Comparison of ENCODE assay signal across 12 cellular contexts in the genomic region with DNA sequence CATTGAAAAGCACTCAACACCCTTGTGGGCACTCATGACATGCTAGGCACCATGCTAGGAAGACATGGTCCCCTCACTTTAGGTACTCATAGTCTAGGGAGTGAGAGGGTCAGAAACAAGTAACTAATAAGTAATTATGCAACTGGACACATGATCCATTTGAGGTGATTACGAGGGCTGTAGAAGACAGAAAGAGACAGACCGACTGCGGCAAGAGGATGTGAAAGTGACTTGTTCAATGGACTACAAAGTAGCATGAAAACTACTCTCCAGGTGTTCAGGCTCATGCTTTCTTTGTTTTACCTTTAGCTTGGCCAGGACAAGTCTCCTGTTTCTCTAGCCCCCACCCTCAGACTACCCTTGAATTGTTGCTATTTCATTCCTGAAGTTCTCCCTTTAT.
DNase-seq lines count a peak whose midpoint lies in the region; ATAC-seq and TF ChIP-seq lines count a peak whose summit lies in the region.
"Had no signal": no experiment of that assay in that cellular context is flagged by ENCODE, and none has a peak within 500 bp of the region (broad histone marks: within the 10 kb centered on the region; RNA-seq: fewer than 3 reads in every experiment).

No MANE protein-coding gene starts in this region.

- H3F3A ChIP-seq in DOHH2 (ENCODE audit: control insufficient read depth, insufficient read depth): peaks cover 3% of the 10 kb centered on the region

- no peaks in the 10 kb centered on the region for H3K36me3 ChIP-seq in DOHH2 (ENCODE audit: control insufficient read depth, low read length)
- H3K36me3 ChIP-seq: neural progenitor cell had no signal

- H3K4me1 Mint-ChIP-seq in IgD-negative memory B cell: peaks cover 7 to 17% (median 15%) of the 10 kb centered on the region in 3 donors

- H3K36me3 Mint-ChIP-seq in IgD-negative memory B cell: no peaks in the 10 kb centered on the region
- H3K36me3 Mint-ChIP-seq: activated naive CD8-positive, alpha-beta T cell; neural progenitor cell had no signal

- no peaks in the 10 kb centered on the region for H4K20me1 ChIP-seq in DOHH2 (ENCODE audit: control insufficient read depth, insufficient read depth, low read depth, low read length)

- no peak overlapping the region for H3K27ac Mint-ChIP-seq in IgD-negative memory B cell
- H3K27ac Mint-ChIP-seq: activated naive CD8-positive, alpha-beta T cell; effector memory CD8-positive, alpha-beta T cell had no signal

- peaks cover 65% of the 10 kb centered on the region for H3K4me1 ChIP-seq in DOHH2 (ENCODE audit: control insufficient read depth, low read length)
- H3K4me1 ChIP-seq: neural progenitor cell had no signal

- no peaks in the 10 kb centered on the region for H3K9me3 ChIP-seq in DOHH2 (ENCODE audit: control insufficient read depth, insufficient read depth, low read length)

- no peaks in the 10 kb centered on the region for H3K9me2 ChIP-seq in DOHH2 (replicated peaks; ENCODE audit: control insufficient read depth, low read length)

- peak overlapping the region; percentile 70 for H3K27ac ChIP-seq in DOHH2 (ENCODE audit: low read depth, low read length)
- H3K27ac ChIP-seq: neural progenitor cell had no signal

- ATAC-seq in GM19395 (IDR thresholded peaks at IDR 0.05; ENCODE audit: unreplicated experiment) (peak; percentile 89), HG02870 (IDR thresholded peaks at IDR 0.05; ENCODE audit: unreplicated experiment) (peak; percentile 78)
- ATAC-seq: effector memory CD8-positive, alpha-beta T cell had no signal

- H3K27me3 Mint-ChIP-seq in IgD-negative memory B cell: no peaks in the 10 kb centered on the region
- H3K27me3 Mint-ChIP-seq: activated naive CD8-positive, alpha-beta T cell had no signal

- H3K27me3 ChIP-seq in DOHH2 (ENCODE audit: control insufficient read depth, low read length): no peaks in the 10 kb centered on the region
- H3K27me3 ChIP-seq: neural progenitor cell had no signal

- peak overlapping the region; percentile 66 for H3K4me2 ChIP-seq in DOHH2 (ENCODE audit: low read length)
- H3K4me2 ChIP-seq: neural progenitor cell had no signal

- no peaks in the 10 kb centered on the region for H3K79me2 ChIP-seq in DOHH2 (ENCODE audit: control insufficient read depth, low read length)

- H3K4me3 Mint-ChIP-seq in IgD-negative memory B cell: peak overlapping the region in 3 of 4 donors; percentile 6 to 59 (median 9)
- H3K4me3 Mint-ChIP-seq: activated naive CD8-positive, alpha-beta T cell; effector memory CD8-positive, alpha-beta T cell; neural progenitor cell had no signal

- peak overlapping the region; percentile 43 for H3K4me3 ChIP-seq in DOHH2 (ENCODE audit: low read length)
- H3K4me3 ChIP-seq: neural progenitor cell had no signal

- no peak for DNase-seq in NCI-H2227 (lab: John Stamatoyannopoulos, UW; ENCODE audit: unreplicated experiment)
- DNase-seq in amygdala (lab: John Stamatoyannopoulos, UW): no peak
- DNase-seq in GF-D8 (lab: John Stamatoyannopoulos, UW): no peak
- DNase-seq in C1 segment of cervical spinal cord (lab: John Stamatoyannopoulos, UW): no peak
- DNase-seq: effector memory CD8-positive, alpha-beta T cell; KBM-7 had no signal

- no peaks in the 10 kb centered on the region for H3K9me3 Mint-ChIP-seq in IgD-negative memory B cell
- H3K9me3 Mint-ChIP-seq: effector memory CD8-positive, alpha-beta T cell; neural progenitor cell had no signal

- TF ChIP-seq CTCF in DOHH2 (IDR thresholded peaks at IDR 0.05; ENCODE audit: low read depth, low read length, poor library complexity, severe bottlenecking): no peak
